21 cellular contexts compared by ENCODE assay signal in genomic region chr20:31690124-31690666, GRCh38. TPM values are rescaled to one million over a fixed set of nuclear protein-coding genes. Genes with fewer than 3 reads are reported as not detected.
DNase-seq lines count a peak whose midpoint lies in the region; ATAC-seq, FAIRE-seq and TF ChIP-seq lines count a peak whose summit lies in the region.
"Had no signal": no experiment of that assay in that cellular context is flagged by ENCODE, and none has a peak within 500 bp of the region (broad histone marks: within the 10 kb centered on the region; RNA-seq: fewer than 3 reads in every experiment).

No MANE protein-coding gene starts in this region.

- H4K20me1 ChIP-seq in PC-3 (ENCODE audit: low read length) (peaks cover 21% of the 10 kb centered on the region), astrocyte (ENCODE audit: insufficient read depth, low read length) (peaks cover 44% of the 10 kb centered on the region)

- CTCF ChIA-PET in PC-3 (lab: Charles Lee) = no interaction called here

- H2BK120ac ChIP-seq in neuronal stem cell (ENCODE audit: low read depth, low read length) = no peak overlapping the region

- TF ChIP-seq CTCF in PC-3 (conservative IDR thresholded peaks at IDR 0.05; ENCODE audit: low read depth, low read length) (no peak), astrocyte (IDR thresholded peaks at IDR 0.05; ENCODE audit: insufficient read depth, low read depth, low read length) (no peak)

- H4K8ac ChIP-seq in neuronal stem cell (ENCODE audit: low read depth, low read length) = no peak overlapping the region

- H3K14ac ChIP-seq in neuronal stem cell (ENCODE audit: low read length) = no peak overlapping the region

- H3K79me1 ChIP-seq in neuronal stem cell (ENCODE audit: low read depth, low read length) = peaks cover 4% of the 10 kb centered on the region

- H3K27me3 Mint-ChIP-seq in T-helper 1 cell treated with Interleukin-12 subunit alpha and Interleukin-12 subunit beta and Interleukin-4 antibody, amounts not matched to agents 30 μg/mL and 1 μg/mL, for 36 hours (ENCODE audit: low read depth) = no peaks in the 10 kb centered on the region
- no peaks in the 10 kb centered on the region for H3K27me3 Mint-ChIP-seq in astrocyte (ENCODE audit: low read depth, unreplicated experiment)

- intact Hi-C loops in PC-3 (cut with micrococcal nuclease) (no loop called here), posterior vena cava (cut with DNase I) (no loop called here)

- H3F3A ChIP-seq in PC-3 (ENCODE audit: low read length, unreplicated experiment) = peaks cover 5% of the 10 kb centered on the region

- no CpG with 5 or more reads among the region's 3 CpGs for WGBS in neuronal stem cell (ENCODE audit: extremely low coverage in 2 of 2, insufficient read length in 2 of 2, insufficient replicate concordance in 1 of 2), 2 donors

- no peak overlapping the region for H3K18ac ChIP-seq in neuronal stem cell (ENCODE audit: low read length)

- peaks cover 70% of the 10 kb centered on the region for H3K4me1 Mint-ChIP-seq in T-helper 1 cell treated with Interleukin-12 subunit alpha and Interleukin-12 subunit beta and Interleukin-4 antibody, amounts not matched to agents 30 μg/mL and 1 μg/mL, for 36 hours (ENCODE audit: low read depth)
- H3K4me1 Mint-ChIP-seq in astrocyte (ENCODE audit: low read depth, unreplicated experiment) = peaks cover 35% of the 10 kb centered on the region

- H3K27me3 ChIP-seq in PC-3 (ENCODE audit: low read length) = no peaks in the 10 kb centered on the region
- no peaks in the 10 kb centered on the region for H3K27me3 ChIP-seq in astrocyte (ENCODE audit: insufficient read depth, low read length)
- H3K27me3 ChIP-seq in neuronal stem cell (ENCODE audit: control insufficient read depth in 3 of 3, insufficient read depth in 3 of 3, low read depth in 1 of 3, low read length in 3 of 3) = no peaks in the 10 kb centered on the region
- H3K27me3 ChIP-seq: heart left ventricle had no signal

- no TSS peak for BruUV-seq in PC-3 (replicated peaks; lab: Mats Ljungman, UMichigan)

- H3K27ac Mint-ChIP-seq in T-helper 1 cell treated with Interleukin-12 subunit alpha and Interleukin-12 subunit beta and Interleukin-4 antibody, amounts not matched to agents 30 μg/mL and 1 μg/mL, for 36 hours = peak overlapping the region; percentile 65
- H3K27ac Mint-ChIP-seq in astrocyte (ENCODE audit: unreplicated experiment) = peak overlapping the region; percentile 0

- no peak overlapping the region for H2BK12ac ChIP-seq in neuronal stem cell (ENCODE audit: low read length)

- ATAC-seq in PC-3 = no peak
- ATAC-seq in GM18870 (IDR thresholded peaks at IDR 0.05; ENCODE audit: unreplicated experiment) = no peak
- ATAC-seq: heart left ventricle, SK-N-SH treated with all-trans-retinoic acid at 6 μM for 48 hours had no signal

- no peak overlapping the region for H2AK5ac ChIP-seq in neuronal stem cell (ENCODE audit: low read depth, low read length)

- no peak overlapping the region for H2BK15ac ChIP-seq in neuronal stem cell (ENCODE audit: low read length)

- H3K4me3 ChIP-seq in PC-3 (ENCODE audit: low read length) (no peak overlapping the region), astrocyte (ENCODE audit: insufficient read depth, low read depth, low read length) (no peak overlapping the region), neuronal stem cell (ENCODE audit: low read length in 2 of 2) (no peak overlapping the region)
- H3K4me3 ChIP-seq: heart left ventricle had no signal

- H3K4me1 ChIP-seq in PC-3 (ENCODE audit: insufficient read depth, low read length) (peaks cover 23% of the 10 kb centered on the region), astrocyte (ENCODE audit: insufficient read depth, low read length) (peaks cover 4% of the 10 kb centered on the region), neuronal stem cell (ENCODE audit: control insufficient read depth in 2 of 2, insufficient read depth in 1 of 2, low read depth in 1 of 2, low read length in 2 of 2) (peaks cover 0 to 11% of the 10 kb centered on the region in 2 donors)

- H3K9me3 Mint-ChIP-seq in T-helper 1 cell treated with Interleukin-12 subunit alpha and Interleukin-12 subunit beta and Interleukin-4 antibody, amounts not matched to agents 30 μg/mL and 1 μg/mL, for 36 hours = no peaks in the 10 kb centered on the region
- H3K9me3 Mint-ChIP-seq in astrocyte (ENCODE audit: unreplicated experiment) = no peaks in the 10 kb centered on the region

- POLR2A ChIA-PET in PC-3 (lab: Charles Lee; ENCODE audit: unreplicated experiment) = interaction anchor here (0.6 kb wide), 1 partner anchor 26 kb away, joined by 3 read pairs; no protein-coding TSS in a partner anchor

- H3K4me2 ChIP-seq in PC-3 (ENCODE audit: low read length) (no peak overlapping the region), astrocyte (ENCODE audit: low read length) (no peak overlapping the region), neuronal stem cell (ENCODE audit: insufficient read depth, low read length, poor library complexity, severe bottlenecking) (no peak overlapping the region)

- H3K36me3 ChIP-seq in PC-3 (ENCODE audit: low read depth, low read length) = peaks cover 70% of the 10 kb centered on the region
- H3K36me3 ChIP-seq in astrocyte (ENCODE audit: insufficient read depth, low read length) = peaks cover 11% of the 10 kb centered on the region
- H3K36me3 ChIP-seq in neuronal stem cell (replicated peaks in 1 of 2; ENCODE audit: control insufficient read depth in 2 of 2, insufficient read depth in 2 of 2, low read length in 2 of 2) = peaks cover 2 to 68% of the 10 kb centered on the region in 2 donors

- H4K91ac ChIP-seq in neuronal stem cell (ENCODE audit: low read depth, low read length, poor library complexity) = no peak overlapping the region

- no peak overlapping the region for H2BK5ac ChIP-seq in neuronal stem cell (ENCODE audit: low read length)

- FAIRE-seq in astrocyte (lab: Jason Lieb, UNC) = no peak
- FAIRE-seq in RCC 7860 (lab: Jason Lieb, UNC) = no peak

- peaks cover 42% of the 10 kb centered on the region for H3K36me3 Mint-ChIP-seq in T-helper 1 cell treated with Interleukin-12 subunit alpha and Interleukin-12 subunit beta and Interleukin-4 antibody, amounts not matched to agents 30 μg/mL and 1 μg/mL, for 36 hours (ENCODE audit: low read depth)
- H3K36me3 Mint-ChIP-seq in astrocyte (ENCODE audit: low read depth, unreplicated experiment) = peaks cover 36% of the 10 kb centered on the region

- DNase-seq in T-helper 1 cell (no peak), PC-3 (peak; percentile 1), astrocyte (ENCODE audit: low read depth) (no peak), posterior vena cava (ENCODE audit: low spot score) (peak; percentile 1), neuronal stem cell (ENCODE audit: low spot score) (no peak), RCC 7860 (ENCODE audit: low spot score) (no peak)
- DNase-seq: activated CD4-positive, CD25-positive, alpha-beta regulatory T cell; activated T-cell treated with anti-CD3 and anti-CD28 coated beads, Interleukin-2, amount 50 U/mL, for 1 hour; amniotic stem cell; erythroblast; heart left ventricle; KBM-7; kidney glomerular epithelial cell; NCI-H1694 had no signal

- H2AFZ ChIP-seq in PC-3 (ENCODE audit: low read length) = no peak overlapping the region
- no peak overlapping the region for H2AFZ ChIP-seq in astrocyte (ENCODE audit: low read depth, low read length)
- no peak overlapping the region for H2AFZ ChIP-seq in neuronal stem cell (ENCODE audit: low read length)
- H2AFZ ChIP-seq: parathyroid adenoma had no signal

- H3K27ac ChIP-seq in PC-3 (ENCODE audit: low read length) = no peak overlapping the region
- no peak overlapping the region for H3K27ac ChIP-seq in astrocyte (ENCODE audit: low read depth, low read length)
- H3K27ac ChIP-seq in neuronal stem cell (replicated peaks; ENCODE audit: low read length) = no peak overlapping the region
- H3K27ac ChIP-seq: 22Rv1, parathyroid adenoma had no signal

- no peak overlapping the region for H3K9ac ChIP-seq in PC-3 (ENCODE audit: low read length)
- no peak overlapping the region for H3K9ac ChIP-seq in astrocyte (ENCODE audit: low read length)
- no peak overlapping the region for H3K9ac ChIP-seq in neuronal stem cell (ENCODE audit: low read depth, low read length, poor library complexity)
- H3K9ac ChIP-seq: parathyroid adenoma had no signal

- H3K9me2 ChIP-seq in PC-3 (replicated peaks; ENCODE audit: low read length) = no peaks in the 10 kb centered on the region

- no peak overlapping the region for H3K23ac ChIP-seq in neuronal stem cell (ENCODE audit: low read depth, low read length, poor library complexity)

- H3K4me3 Mint-ChIP-seq in T-helper 1 cell treated with Interleukin-12 subunit alpha and Interleukin-12 subunit beta and Interleukin-4 antibody, amounts not matched to agents 30 μg/mL and 1 μg/mL, for 36 hours = no peak overlapping the region
- H3K4me3 Mint-ChIP-seq in astrocyte (ENCODE audit: unreplicated experiment) = no peak overlapping the region

- H3K79me2 ChIP-seq in PC-3 (ENCODE audit: low read length) (peaks cover 92% of the 10 kb centered on the region), astrocyte (ENCODE audit: insufficient read depth, low read length) (peaks cover 88% of the 10 kb centered on the region)

- H3K9me3 ChIP-seq in PC-3 (ENCODE audit: low read length) (no peaks in the 10 kb centered on the region), astrocyte (ENCODE audit: insufficient read depth, low read depth, low read length) (no peaks in the 10 kb centered on the region), neuronal stem cell (replicated peaks in 1 of 2; ENCODE audit: control insufficient read depth in 2 of 2, insufficient read depth in 1 of 2, low read depth in 1 of 2, low read length in 2 of 2) (peaks cover 0 to 11% of the 10 kb centered on the region in 2 donors)
- H3K9me3 ChIP-seq: heart left ventricle had no signal

- no peak overlapping the region for H3K4ac ChIP-seq in neuronal stem cell (ENCODE audit: low read length)

RNA-seq across cellular contexts. Expression of gene BCL2L1, which starts 32.5 kb away (rescaled TPM):
- total RNA-seq in PC-3 (2014; rRNA removed) = 260 and 277 TPM in 2 replicates
- total RNA-seq in astrocyte = 103 and 149 TPM in 2 replicates
- 10 to 100 TPM; 65.4 to 76.0 TPM for total RNA-seq in posterior vena cava
- 37.9 TPM for polyA plus RNA-seq in neuronal stem cell (2013, experiment 1 of 2)
- polyA plus RNA-seq in neuronal stem cell (2013, experiment 2 of 2) = 38.2 TPM

RNA-seq across cellular contexts. Expression of gene TPX2, which starts 48.9 kb away (rescaled TPM):
- 128 and 151 TPM in 2 replicates for total RNA-seq in PC-3 (2014; rRNA removed)
- total RNA-seq in astrocyte = 31.7 and 41.6 TPM in 2 replicates
- under 1 TPM; 0.76 to 0.88 TPM for total RNA-seq in posterior vena cava
- polyA plus RNA-seq in neuronal stem cell (2013, experiment 1 of 2) = 174 TPM
- 172 TPM for polyA plus RNA-seq in neuronal stem cell (2013, experiment 2 of 2)

RNA-seq across cellular contexts. Expression of gene COX4I2, which starts 52.5 kb away (rescaled TPM):
- total RNA-seq in PC-3 (2014; rRNA removed) (not detected in 2 replicates), astrocyte (not detected in 2 replicates), posterior vena cava (1 to 10 TPM; 2.5 to 6.5 TPM)
- 0.10 TPM for polyA plus RNA-seq in neuronal stem cell (2013, experiment 1 of 2)
- polyA plus RNA-seq in neuronal stem cell (2013, experiment 2 of 2) = not detected
- total RNA-seq: G401, NCI-H460 had no signal

Comparison
In these comparisons a context has a peak if more than half of its experiments do, and no peak if none do; other contexts are left out.
1. DNase-seq: peak in PC-3 (single experiment) and posterior vena cava (single experiment); none in T-helper 1 cell (0 of 5), astrocyte (single experiment), neuronal stem cell (single experiment) and RCC 7860 (single experiment).
2. RNA of gene TPX2, which starts 48.9 kb away (total RNA-seq): 128 to 151 TPM in PC-3 and 31.7 to 41.6 TPM in astrocyte; 0.76 to 0.88 TPM in posterior vena cava; every median in the first group is over 10 times any median in the second.